ENCODE assay signal across 8 cellular contexts in genomic region chr10:50623299-50624153, GRCh38. TPM values are rescaled to one million over a fixed set of nuclear protein-coding genes. Genes with fewer than 3 reads are reported as not detected.
DNase-seq lines count a peak whose midpoint lies in the region; ATAC-seq and TF ChIP-seq lines count a peak whose summit lies in the region.

SGMS1 (minus strand) TSS chr10:50623956; CDS start chr10:50344114, 279,842 bp downstream.

- peaks cover 6% of the 10 kb centered on the region for H3K4me1 ChIP-seq in colonic mucosa

- H3K36me3 ChIP-seq in colonic mucosa = no peaks in the 10 kb centered on the region

- peak; percentile 35 to 74 for DNase-seq in activated CD8-positive, alpha-beta memory T cell treated with anti-CD3 and anti-CD28 coated beads for 1 hour (ENCODE audit: extremely low read depth in 1 of 2, low read depth in 1 of 2)
- DNase-seq in activated CD8-positive, alpha-beta memory T cell treated with anti-CD3 and anti-CD28 coated beads for 24 hours = no peak
- DNase-seq in NCI-H2227 (lab: John Stamatoyannopoulos, UW; ENCODE audit: unreplicated experiment) (peak; percentile 88), colonic mucosa (peak; percentile 86)
- peak; percentile 73 to 78 for DNase-seq in activated CD4-positive, alpha-beta T cell treated with anti-CD3 and anti-CD28 coated beads for 4 hours
- DNase-seq in stimulated activated CD4-positive, alpha-beta T cell treated with anti-CD3 and anti-CD28 coated beads, Interleukin-1b, Interleukin-23, amount 100 ng/mL, for 4 hours (ENCODE audit: low read depth in 2 of 2) = peak; percentile 67 to 76

- H3K27ac ChIP-seq in colonic mucosa (peak within 1 kb of the TSS; percentile 100), layer of hippocampus (ENCODE audit: low read depth, low read length) (peak within 1 kb of the TSS; percentile 98)

- H3K9me3 ChIP-seq in colonic mucosa = no peaks in the 10 kb centered on the region

- peak within 1 kb of the TSS; percentile 86 to 97 for H3K9ac ChIP-seq in colonic mucosa (ENCODE audit: low read depth in 2 of 2, low read length in 2 of 2)

- TF ChIP-seq CTCF in colonic mucosa (IDR thresholded peaks at IDR 0.05) = no peak

- peak; percentile 28 for ATAC-seq in HG02973 (IDR thresholded peaks at IDR 0.05; ENCODE audit: unreplicated experiment)

- H3K27me3 ChIP-seq in colonic mucosa (no peaks in the 10 kb centered on the region), layer of hippocampus (ENCODE audit: control insufficient read depth, insufficient read depth, low read length) (no peaks in the 10 kb centered on the region)

- intact Hi-C loops in colonic mucosa (cut with DNase I) = loop anchor here (2.0 to 10.0 kb wide), 2 partner anchors 65 to 209 kb away; no protein-coding TSS in a partner anchor

- peak within 1 kb of the TSS; percentile 89 for H3K4me3 ChIP-seq in colonic mucosa

RNA-seq across cellular contexts. Expression of gene SGMS1, which starts in this region (rescaled TPM):
- 10 to 100 TPM; 19.4 to 19.5 TPM for total RNA-seq in colonic mucosa
